11 cellular contexts compared by ENCODE assay signal in the genomic region with DNA sequence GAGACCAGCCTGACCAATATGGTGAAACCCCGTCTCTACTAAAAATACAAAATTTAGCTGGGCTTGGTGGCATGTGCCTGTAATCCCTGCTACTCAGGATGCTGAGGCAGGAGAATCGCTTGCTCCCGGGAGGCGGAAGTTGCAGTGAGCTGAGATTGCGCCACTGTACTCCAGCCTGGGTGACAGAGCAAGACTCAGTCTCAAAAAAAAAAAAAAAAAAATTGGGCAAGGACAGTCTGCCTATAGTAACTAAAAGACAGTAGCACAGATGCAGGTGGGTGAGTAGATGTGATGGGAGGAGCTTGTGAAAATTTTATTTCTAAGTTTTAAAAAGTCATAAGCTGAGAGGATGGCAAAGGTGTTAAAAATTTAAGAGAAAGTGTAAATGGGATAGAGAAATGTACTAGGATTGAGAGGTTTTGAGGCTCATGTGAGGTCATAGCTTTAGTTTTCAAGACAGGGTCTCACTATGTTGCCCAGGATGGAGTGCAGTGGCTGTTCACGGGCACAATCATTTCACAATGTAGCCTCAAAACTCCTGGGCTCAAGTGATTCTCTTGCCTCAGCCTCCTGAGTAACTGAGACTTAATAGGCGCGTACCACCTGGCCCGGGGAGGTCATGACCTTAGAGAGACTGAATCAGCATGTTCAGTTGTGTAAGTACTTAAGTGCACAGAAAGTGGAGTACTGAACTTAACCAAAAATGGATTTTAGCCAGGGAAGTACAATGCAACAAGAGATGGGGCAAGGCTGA. TPM values are rescaled to one million over a fixed set of nuclear protein-coding genes. Genes with fewer than 3 reads are reported as not detected.
DNase-seq lines count a peak whose midpoint lies in the region; ATAC-seq and TF ChIP-seq lines count a peak whose summit lies in the region.
"Had no signal": no experiment of that assay in that cellular context is flagged by ENCODE, and none has a peak within 500 bp of the region (broad histone marks: within the 10 kb centered on the region; RNA-seq: fewer than 3 reads in every experiment).

No MANE protein-coding gene starts in this region.

- no peak overlapping the region for H2BK20ac ChIP-seq in IMR-90 (ENCODE audit: low read depth, low read length)

- peak in 1 of 3 donors; percentile 19 for DNase-seq in CD4-positive, CD25-positive, alpha-beta regulatory T cell
- DNase-seq in IMR-90, result peak; percentile 43
- no peak for DNase-seq in activated naive CD8-positive, alpha-beta T cell treated with anti-CD3 and anti-CD28 coated beads for 36 hours
- no peak for DNase-seq in left lobe of liver (ENCODE audit: low spot score)
- no peak for DNase-seq in NCI-H1694 treated with DMSO at 0.1 percent for 48 hours (lab: John Stamatoyannopoulos, UW)
- no peak for DNase-seq in HuH-7 (ENCODE audit: low spot score)
- no peak for DNase-seq in MG63
- DNase-seq: DMS79 treated with DMSO at 0.1 percent for 48 hours, NCI-H2107 had no signal

- no peak for TF ChIP-seq POLR2A in IMR-90 (IDR thresholded peaks at IDR 0.05; ENCODE audit: low read depth, low read length)

- H3K23ac ChIP-seq in IMR-90 (ENCODE audit: low read depth, low read length), result no peak overlapping the region

- H2AK5ac ChIP-seq in IMR-90 (ENCODE audit: low read depth, low read length), result no peak overlapping the region

- in situ Hi-C loops in IMR-90 (cut with MboI; ENCODE audit: low sequenced_read_pairs), result no loop called here

- no peak overlapping the region for H3K4me2 ChIP-seq in IMR-90 (ENCODE audit: low read depth, low read length)

- H3K4ac ChIP-seq in IMR-90 (ENCODE audit: low read depth, low read length), result no peak overlapping the region

- dilution Hi-C loops in IMR-90 (cut with HindIII; ENCODE audit: low sequenced_read_pairs, unreplicated experiment), result no loop called here

- intact Hi-C loops in IMR-90 (cut with micrococcal nuclease), result loop anchor here (5.0 kb wide), 1 partner anchor 58 kb away; no protein-coding TSS in a partner anchor

- H3K4me1 ChIP-seq in CD4-positive, CD25-positive, alpha-beta regulatory T cell (ENCODE audit: control insufficient read depth, insufficient read depth, low read length, poor library complexity, severe bottlenecking), result no peaks in the 10 kb centered on the region
- peaks cover 1% of the 10 kb centered on the region; the same call in 1 of the 2 replicates for H3K4me1 ChIP-seq in IMR-90 (ENCODE audit: control insufficient read depth, insufficient read depth, low read length)

- H4K20me1 ChIP-seq in IMR-90 (ENCODE audit: insufficient read depth, low read length), result peaks cover 5% of the 10 kb centered on the region; the same call in 1 of the 2 replicates

- POLR2A ChIA-PET in IMR-90 (lab: Charles Lee; ENCODE audit: unreplicated experiment), result no interaction called here

- H3K36me3 Mint-ChIP-seq in CD4-positive, CD25-positive, alpha-beta regulatory T cell, result peaks cover 25% of the 10 kb centered on the region
- H3K36me3 Mint-ChIP-seq in activated naive CD8-positive, alpha-beta T cell treated with anti-CD3 and anti-CD28 coated beads for 36 hours, result peaks cover 31% of the 10 kb centered on the region

- H3K9ac ChIP-seq in IMR-90 (ENCODE audit: low read depth, low read length), result no peak overlapping the region

- WGBS in IMR-90 (ENCODE audit: extremely low coverage in 2 of 2, insufficient read length in 1 of 2), 2 experiments, result 83% methylated on average over 4 of the region's 9 CpGs; no CpG with 5 or more reads in 1 of the 2 experiments

- H3K4me1 Mint-ChIP-seq in CD4-positive, CD25-positive, alpha-beta regulatory T cell, result peaks cover 14 to 30% (median 17%) of the 10 kb centered on the region in 4 donors
- H3K4me1 Mint-ChIP-seq in activated naive CD8-positive, alpha-beta T cell treated with anti-CD3 and anti-CD28 coated beads for 36 hours, result peaks cover 16% of the 10 kb centered on the region

- TF ChIP-seq RAD21 in IMR-90 (IDR thresholded peaks at IDR 0.05; ENCODE audit: low read length), result no peak

- H3K79me1 ChIP-seq in IMR-90 (ENCODE audit: low read depth in 1 of 2, low read length in 2 of 2), result peaks cover 9 to 34% of the 10 kb centered on the region in 2 experiments; a peak in 3 of 4 replicates

- H3K4me3 Mint-ChIP-seq in CD4-positive, CD25-positive, alpha-beta regulatory T cell, result no peak overlapping the region
- no peak overlapping the region for H3K4me3 Mint-ChIP-seq in activated naive CD8-positive, alpha-beta T cell treated with anti-CD3 and anti-CD28 coated beads for 36 hours

- H3K36me3 ChIP-seq in CD4-positive, CD25-positive, alpha-beta regulatory T cell (ENCODE audit: control insufficient read depth, insufficient read depth, low read length), result peaks cover 40% of the 10 kb centered on the region
- H3K36me3 ChIP-seq in IMR-90 (ENCODE audit: control insufficient read depth, insufficient read depth, low read length), result peaks cover 23% of the 10 kb centered on the region
- H3K36me3 ChIP-seq in MG63, result peaks cover 49% of the 10 kb centered on the region

- CTCF ChIA-PET in IMR-90 (lab: Yijun Ruan, JAX), result interaction anchor here (0.6 kb wide), 1 partner anchor 100 kb away, joined by 3 read pairs; no protein-coding TSS in a partner anchor

- H2BK15ac ChIP-seq in IMR-90 (ENCODE audit: low read depth, low read length), result no peak overlapping the region

- no peak overlapping the region for H3K4me3 ChIP-seq in CD4-positive, CD25-positive, alpha-beta regulatory T cell (ENCODE audit: low read depth, low read length)
- H3K4me3 ChIP-seq in IMR-90 (ENCODE audit: insufficient read depth, low read depth, low read length), result no peak overlapping the region
- no peak overlapping the region for H3K4me3 ChIP-seq in MG63

- peaks cover 7% of the 10 kb centered on the region; the same call in 1 of the 2 replicates for H3K9me1 ChIP-seq in IMR-90 (ENCODE audit: insufficient read depth, low read length)

- H2AK9ac ChIP-seq in IMR-90 (replicated peaks; ENCODE audit: low read depth, low read length, poor library complexity), result no peak overlapping the region

- no peaks in the 10 kb centered on the region for H3K9me3 ChIP-seq in CD4-positive, CD25-positive, alpha-beta regulatory T cell (ENCODE audit: control insufficient read depth in 2 of 2, low read length in 2 of 2)
- H3K9me3 ChIP-seq in IMR-90 (ENCODE audit: control insufficient read depth, insufficient read depth, low read length) (peaks cover 3% of the 10 kb centered on the region; the same call in 1 of the 2 replicates), MG63 (no peaks in the 10 kb centered on the region)

- peak overlapping the region in 2 of 3 donors; percentile 47 to 73 for H3K27ac Mint-ChIP-seq in CD4-positive, CD25-positive, alpha-beta regulatory T cell
- H3K27ac Mint-ChIP-seq in activated naive CD8-positive, alpha-beta T cell treated with anti-CD3 and anti-CD28 coated beads for 36 hours, result peak overlapping the region; percentile 74

- no peak overlapping the region for H2BK120ac ChIP-seq in IMR-90 (ENCODE audit: low read depth, low read length)

- H4K91ac ChIP-seq in IMR-90 (ENCODE audit: insufficient read depth, low read depth, low read length), result no peak overlapping the region

- no peak overlapping the region for H2BK5ac ChIP-seq in IMR-90 (ENCODE audit: low read depth, low read length, poor library complexity, severe bottlenecking)

- no peak overlapping the region for H3K18ac ChIP-seq in IMR-90 (ENCODE audit: low read depth, low read length)

- no peak for TF ChIP-seq CTCF in IMR-90 (conservative IDR thresholded peaks at IDR 0.05; ENCODE audit: low read depth, low read length)

- H3K27me3 Mint-ChIP-seq in CD4-positive, CD25-positive, alpha-beta regulatory T cell, result no peaks in the 10 kb centered on the region
- H3K27me3 Mint-ChIP-seq in activated naive CD8-positive, alpha-beta T cell treated with anti-CD3 and anti-CD28 coated beads for 36 hours, result no peaks in the 10 kb centered on the region

- no TSS peak for BruUV-seq in IMR-90 (replicated peaks; lab: Mats Ljungman, UMichigan)

- no peak overlapping the region for H3K56ac ChIP-seq in IMR-90 (ENCODE audit: extremely low read depth, insufficient read depth, low read length)

- no peaks in the 10 kb centered on the region for H3K9me3 Mint-ChIP-seq in CD4-positive, CD25-positive, alpha-beta regulatory T cell
- H3K9me3 Mint-ChIP-seq in activated naive CD8-positive, alpha-beta T cell treated with anti-CD3 and anti-CD28 coated beads for 36 hours, result no peaks in the 10 kb centered on the region

- no peaks in the 10 kb centered on the region for H3K27me3 ChIP-seq in CD4-positive, CD25-positive, alpha-beta regulatory T cell (ENCODE audit: control insufficient read depth, insufficient read depth, low read length)
- no peaks in the 10 kb centered on the region for H3K27me3 ChIP-seq in IMR-90 (ENCODE audit: control insufficient read depth, insufficient read depth, low read length)
- no peaks in the 10 kb centered on the region for H3K27me3 ChIP-seq in MG63

- no peak for ATAC-seq in CD4-positive, CD25-positive, alpha-beta regulatory T cell (ENCODE audit: low read depth in 2 of 2)
- ATAC-seq in IMR-90 (ENCODE audit: low read depth) (no peak), left lobe of liver (peak; percentile 64), GM19035 (IDR thresholded peaks at IDR 0.05; ENCODE audit: unreplicated experiment) (no peak)

- H3K14ac ChIP-seq in IMR-90 (replicated peaks; ENCODE audit: low read depth, low read length), result no peak overlapping the region

- H2AFZ ChIP-seq in IMR-90 (replicated peaks; ENCODE audit: low read length, poor library complexity), result no peak overlapping the region

- no peak overlapping the region for H3K27ac ChIP-seq in CD4-positive, CD25-positive, alpha-beta regulatory T cell (ENCODE audit: insufficient read depth, low read length, poor library complexity, severe bottlenecking)
- H3K27ac ChIP-seq in IMR-90 (ENCODE audit: insufficient read depth, low read length), result no peak overlapping the region
- H3K27ac ChIP-seq: VCaP had no signal

- no peak overlapping the region for H4K5ac ChIP-seq in IMR-90 (ENCODE audit: low read depth, low read length)

- H4K8ac ChIP-seq in IMR-90 (ENCODE audit: low read depth in 2 of 2, low read length in 2 of 2), result no peak overlapping the region

TF ChIP-seq in IMR-90, 13 proteins besides CTCF, POLR2A, EP300 and RAD21 (continues in another document):
- TF ChIP-seq SMC3 (IDR thresholded peaks at IDR 0.05; ENCODE audit: low read depth, low read length), result no peak
- TF ChIP-seq RCOR1 (IDR thresholded peaks at IDR 0.05; ENCODE audit: insufficient replicate concordance, low read length), result no peak
- TF ChIP-seq CEBPB (IDR thresholded peaks at IDR 0.05; ENCODE audit: low read depth, low read length), result no peak
- TF ChIP-seq MAZ (IDR thresholded peaks at IDR 0.05; ENCODE audit: borderline replicate concordance, low read depth, low read length), result no peak
- no peak for TF ChIP-seq BHLHE40 (IDR thresholded peaks at IDR 0.05; ENCODE audit: low read depth, low read length)

RNA-seq across cellular contexts. Expression of a gene that starts 33.7 kb away (rescaled TPM):
- 364 TPM for total RNA-seq in CD4-positive, CD25-positive, alpha-beta regulatory T cell
- 100 to 1,000 TPM; 288 to 597 (median 387) TPM for polyA plus RNA-seq in CD4-positive, CD25-positive, alpha-beta regulatory T cell
- total RNA-seq in IMR-90 (2012; rRNA removed) (328 and 537 TPM in 2 replicates), left lobe of liver (66.7 TPM)
- polyA plus RNA-seq in IMR-90 (2012; rRNA removed), result 99.8 and 135 TPM in 2 replicates
- polyA plus RNA-seq in IMR-90 (2012; cell fraction: cytosol; rRNA removed), result 19.3 and 45.6 TPM in 2 replicates
- polyA plus RNA-seq in IMR-90 (2012; cell fraction: nucleus; rRNA removed; ENCODE audit: low replicate concordance), result 5.8 and 62.3 TPM in 2 replicates
- 100 to 1,000 TPM; 342 to 357 TPM for total RNA-seq in activated naive CD8-positive, alpha-beta T cell treated with anti-CD3 and anti-CD28 coated beads for 36 hours
- total RNA-seq in MG63 (2014; rRNA removed; shearing (Covaris generic); ENCODE audit: low replicate concordance), result 321 and 754 TPM in 2 replicates
